In genomic region chr20:62361799-62362589, GRCh38 we compare ENCODE assay signal across 14 cellular contexts. TPM values are rescaled to one million over a fixed set of nuclear protein-coding genes. Genes with fewer than 3 reads are reported as not detected.
A peak's percentile ranks its signal among the peaks of the same experiment; 100 is the strongest.
DNase-seq lines count a peak whose midpoint lies in the region; ATAC-seq and TF ChIP-seq lines count a peak whose summit lies in the region.
"Had no signal": no experiment of that assay in that cellular context is flagged by ENCODE, and none has a peak within 500 bp of the region (broad histone marks: within the 10 kb centered on the region; RNA-seq: fewer than 3 reads in every experiment).

No MANE protein-coding gene starts in this region.

- no peak for ATAC-seq in heart left ventricle

- no peak overlapping the region for H3K4me3 ChIP-seq in heart left ventricle
- H3K4me3 ChIP-seq in muscle layer of colon (ENCODE audit: low read depth in 1 of 2, low read length in 2 of 2) = no peak overlapping the region
- no peak overlapping the region for H3K4me3 ChIP-seq in vagina

- DNase-seq in activated CD4-positive, CD25-positive, alpha-beta regulatory T cell treated with anti-CD3 and anti-CD28 coated beads, Interleukin-2, amount 50 U/mL, for 72 hours = peak; percentile 25
- DNase-seq in activated CD4-positive, CD25-positive, alpha-beta regulatory T cell (lab: John Stamatoyannopoulos, UW) = no peak
- DNase-seq in heart left ventricle (peak; percentile 16 to 67 (median 59)), vagina (ENCODE audit: extremely low spot score in 2 of 2) (no peak), NCI-H187 (lab: John Stamatoyannopoulos, UW) (no peak)
- DNase-seq in activated naive CD4-positive, alpha-beta T cell (lab: John Stamatoyannopoulos, UW) = no peak
- DNase-seq in activated T-cell treated with anti-CD3 and anti-CD28 coated beads, Interleukin-2, amount 50 U/mL, for 48 hours = no peak
- DNase-seq: activated CD4-positive, alpha-beta T cell treated with anti-CD3 and anti-CD28 coated beads, Interleukin-2, amount 10 ng/mL, durations not matched to agents 7 days and 5 days; activated naive CD8-positive, alpha-beta T cell treated with anti-CD3 and anti-CD28 coated beads, Interleukin-2, amount 10 ng/mL, durations not matched to agents 7 days and 5 days; NCI-H146; stimulated activated CD4-positive, alpha-beta T cell treated with anti-CD3 and anti-CD28 coated beads, Interleukin-12 subunit alpha, Interleukin-12 subunit beta, amount 100 ng/mL, for 4 hours; stimulated activated naive CD4-positive, alpha-beta T cell had no signal

- H3K36me3 ChIP-seq in heart left ventricle (peaks cover 0 to 15% (median 0%) of the 10 kb centered on the region in 9 donors), muscle layer of colon (ENCODE audit: insufficient read depth, low read length) (no peaks in the 10 kb centered on the region), vagina (no peaks in the 10 kb centered on the region)

- H3K9ac ChIP-seq in muscle layer of colon (ENCODE audit: low read length) = no peak overlapping the region

- no peaks in the 10 kb centered on the region for H3K9me3 ChIP-seq in heart left ventricle
- no peaks in the 10 kb centered on the region for H3K9me3 ChIP-seq in muscle layer of colon (ENCODE audit: low read length)
- H3K9me3 ChIP-seq in vagina = no peaks in the 10 kb centered on the region

- H3K4me1 ChIP-seq in heart left ventricle = peaks cover 33 to 96% (median 85%) of the 10 kb centered on the region in 12 donors
- H3K4me1 ChIP-seq in muscle layer of colon (ENCODE audit: insufficient read depth, low read length) = peaks cover 67% of the 10 kb centered on the region
- H3K4me1 ChIP-seq in vagina = peaks cover 94% of the 10 kb centered on the region

- no peak for TF ChIP-seq POLR2A in heart left ventricle (IDR thresholded peaks at IDR 0.05)
- no peak for TF ChIP-seq POLR2A in vagina (IDR thresholded peaks at IDR 0.05)

- H3K27me3 ChIP-seq in heart left ventricle (peaks cover 0 to 16% (median 0%) of the 10 kb centered on the region in 9 donors), muscle layer of colon (ENCODE audit: control insufficient read depth in 1 of 2, insufficient read depth in 2 of 2, low read length in 2 of 2) (no peaks in the 10 kb centered on the region), vagina (no peaks in the 10 kb centered on the region)

- no peak for TF ChIP-seq CTCF in heart left ventricle (IDR thresholded peaks at IDR 0.05)
- TF ChIP-seq CTCF in vagina (IDR thresholded peaks at IDR 0.05) = no peak

- WGBS in heart left ventricle, 4 donors = 68 to 76% (median 70%) methylated on average over 23 to 34 of the region's 34 CpGs

- intact Hi-C loops in heart left ventricle (cut with DNase I) (no loop called here), vagina (cut with DNase I) (no loop called here)

- H3K27ac ChIP-seq in heart left ventricle (peak overlapping the region; percentile 37 to 97 (median 90)), muscle layer of colon (ENCODE audit: low read depth, low read length) (peak overlapping the region; percentile 96), vagina (peak overlapping the region; percentile 67)
- H3K27ac ChIP-seq: 22Rv1 had no signal

RNA-seq across cellular contexts. Expression of gene LAMA5, which starts 5.1 kb away (rescaled TPM):
- 100 to 1,000 TPM in 1 of 9 donors, 10 to 100 TPM in 8; 57.4 to 107 (median 73.6) TPM for total RNA-seq in heart left ventricle
- polyA plus RNA-seq in heart left ventricle = 100 to 1,000 TPM in 1 of 2 donors, 10 to 100 TPM in 1; 72.0 to 128 TPM
- 150 TPM for total RNA-seq in vagina

RNA-seq across cellular contexts. Expression of gene RPS21, which starts 24.9 kb away (rescaled TPM):
- total RNA-seq in heart left ventricle (100 to 1,000 TPM; 434 to 831 (median 670) TPM), vagina (1,935 TPM)
- polyA plus RNA-seq in heart left ventricle = 1,000 to 10,000 TPM; 1,943 to 3,051 TPM

RNA-seq across cellular contexts. Expression of gene CABLES2, which starts 45.1 kb away (rescaled TPM):
- 10 to 100 TPM in 2 of 9 donors, 1 to 10 TPM in 7; 6.1 to 12.0 (median 8.8) TPM for total RNA-seq in heart left ventricle
- polyA plus RNA-seq in heart left ventricle = 10 to 100 TPM in 1 of 2 donors, 1 to 10 TPM in 1; 2.9 to 10.7 TPM
- 1.5 TPM for total RNA-seq in vagina

RNA-seq across cellular contexts. Expression of gene ADRM1, which starts 59.2 kb away (rescaled TPM):
- total RNA-seq in heart left ventricle (100 to 1,000 TPM in 3 of 9 donors, 10 to 100 TPM in 6; 66.8 to 218 (median 79.8) TPM), vagina (110 TPM)
- 100 to 1,000 TPM in 1 of 2 donors, 10 to 100 TPM in 1; 87.2 to 187 TPM for polyA plus RNA-seq in heart left ventricle

Comparison
In these comparisons a context has a peak if more than half of its experiments do, and no peak if none do; other contexts are left out.
1. DNase-seq: peak in activated CD4-positive, CD25-positive, alpha-beta regulatory T cell treated with anti-CD3 and anti-CD28 coated beads, Interleukin-2, amount 50 U/mL, for 72 hours (single experiment) and heart left ventricle (5 of 5); none in activated CD4-positive, CD25-positive, alpha-beta regulatory T cell (0 of 4), vagina (0 of 2), activated naive CD4-positive, alpha-beta T cell (0 of 4), NCI-H187 (0 of 2) and activated T-cell treated with anti-CD3 and anti-CD28 coated beads, Interleukin-2, amount 50 U/mL, for 48 hours (0 of 2).
2. Peak in every context shown above with its lines, with median percentiles within 50 percentile points of each other: H3K27ac ChIP-seq.